In genomic region chr5:141973871-141974595, GRCh38 we compare ENCODE assay signal across 16 cellular contexts. TPM values are rescaled to one million over a fixed set of nuclear protein-coding genes. Genes with fewer than 3 reads are reported as not detected.
DNase-seq lines count a peak whose midpoint lies in the region; ATAC-seq and TF ChIP-seq lines count a peak whose summit lies in the region.
"Had no signal": no experiment of that assay in that cellular context is flagged by ENCODE, and none has a peak within 500 bp of the region (broad histone marks: within the 10 kb centered on the region; RNA-seq: fewer than 3 reads in every experiment).

No MANE protein-coding gene starts in this region.

- H3K4me1 ChIP-seq in SJSA1 (replicated peaks): peaks cover 26% of the 10 kb centered on the region
- peaks cover 25% of the 10 kb centered on the region for H3K4me1 ChIP-seq in skeletal muscle satellite cell (ENCODE audit: control insufficient read depth, insufficient read depth, low read length)

- no peaks in the 10 kb centered on the region for H3K9me3 Mint-ChIP-seq in activated T-cell treated with anti-CD3 and anti-CD28 coated beads, Interleukin-2, amount 50 U/mL, for 72 hours

- H3K9ac ChIP-seq in skeletal muscle satellite cell (ENCODE audit: low read depth, low read length): no peak overlapping the region

- H3K27ac Mint-ChIP-seq in activated T-cell treated with anti-CD3 and anti-CD28 coated beads, Interleukin-2, amount 50 U/mL, for 72 hours: peak overlapping the region; percentile 51

- H3K36me3 ChIP-seq in SJSA1 (peaks cover 66% of the 10 kb centered on the region), skeletal muscle satellite cell (ENCODE audit: insufficient read depth, low read length) (peaks cover 48% of the 10 kb centered on the region)

- H3K4me1 Mint-ChIP-seq in activated T-cell treated with anti-CD3 and anti-CD28 coated beads, Interleukin-2, amount 50 U/mL, for 72 hours (ENCODE audit: low read depth): peaks cover 37% of the 10 kb centered on the region

- H3K27me3 ChIP-seq in SJSA1 (replicated peaks): no peaks in the 10 kb centered on the region
- H3K27me3 ChIP-seq in skeletal muscle satellite cell (ENCODE audit: control insufficient read depth, insufficient read depth, low read length): no peaks in the 10 kb centered on the region
- H3K27me3 ChIP-seq: tibial nerve had no signal

- H3K9me3 ChIP-seq in SJSA1 (replicated peaks): no peaks in the 10 kb centered on the region
- no peaks in the 10 kb centered on the region for H3K9me3 ChIP-seq in skeletal muscle satellite cell (replicated peaks; ENCODE audit: low read length)
- H3K9me3 ChIP-seq: mucosa of descending colon, tibial nerve had no signal

- peak overlapping the region; percentile 52 for H3K4me2 ChIP-seq in skeletal muscle satellite cell (ENCODE audit: low read length)

- no peak for DNase-seq in activated T-cell treated with anti-CD3 and anti-CD28 coated beads, Interleukin-2, amount 50 U/mL, for 72 hours
- DNase-seq in activated T-cell treated with anti-CD3 and anti-CD28 coated beads for 4 hours (no peak), SJSA1 (ENCODE audit: low read depth in 1 of 2, low spot score in 2 of 2) (peak; percentile 30 to 67), choroid plexus epithelial cell (ENCODE audit: low read depth) (peak; percentile 72)
- DNase-seq: activated CD4-positive, alpha-beta T cell treated with anti-CD3 and anti-CD28 coated beads, Interleukin-2, amount 50 U/mL, for 48 hours; amniotic stem cell; islet precursor cell; mucosa of descending colon; NCI-H187; NCI-H526 treated with DMSO at 0.1 percent for 48 hours had no signal

- H3K4me3 Mint-ChIP-seq in activated T-cell treated with anti-CD3 and anti-CD28 coated beads, Interleukin-2, amount 50 U/mL, for 72 hours: peak overlapping the region in 1 of 2 donors; percentile 27

- no peak for TF ChIP-seq CTCF in choroid plexus epithelial cell (conservative IDR thresholded peaks at IDR 0.05; ENCODE audit: low read depth, low read length)

- ATAC-seq in activated T-cell treated with anti-CD3 and anti-CD28 coated beads, Interleukin-2, amount 50 U/mL, for 72 hours (replicated peaks in 1 of 2): no peak
- ATAC-seq in HG03354 (IDR thresholded peaks at IDR 0.05; ENCODE audit: poor library complexity, severe bottlenecking, unreplicated experiment): no peak
- no peak for ATAC-seq in GM18868 (IDR thresholded peaks at IDR 0.05; ENCODE audit: unreplicated experiment)
- no peak for ATAC-seq in GM18502 (IDR thresholded peaks at IDR 0.05; ENCODE audit: poor library complexity, unreplicated experiment)
- ATAC-seq: mucosa of descending colon had no signal

- H3K4me3 ChIP-seq in SJSA1: no peak overlapping the region
- H3K4me3 ChIP-seq in choroid plexus epithelial cell (ENCODE audit: low read depth, low read length): no peak overlapping the region
- H3K4me3 ChIP-seq in skeletal muscle satellite cell (ENCODE audit: low read length): no peak overlapping the region
- H3K4me3 ChIP-seq: mucosa of descending colon, tibial nerve had no signal

- no peaks in the 10 kb centered on the region for H3K27me3 Mint-ChIP-seq in activated T-cell treated with anti-CD3 and anti-CD28 coated beads, Interleukin-2, amount 50 U/mL, for 72 hours (ENCODE audit: low read depth)

- H3K36me3 Mint-ChIP-seq in activated T-cell treated with anti-CD3 and anti-CD28 coated beads, Interleukin-2, amount 50 U/mL, for 72 hours (ENCODE audit: insufficient read depth in 2 of 2): peaks cover 10 to 21% of the 10 kb centered on the region in 2 donors

- peak overlapping the region; percentile 9 for H3K27ac ChIP-seq in SJSA1
- H3K27ac ChIP-seq: tibial nerve had no signal

RNA-seq across cellular contexts. Expression of gene RNF14, which starts 5.1 kb away (rescaled TPM):
- 10 to 100 TPM; 38.6 to 40.4 TPM for total RNA-seq in activated T-cell treated with anti-CD3 and anti-CD28 coated beads, Interleukin-2, amount 50 U/mL, for 72 hours
- 134 and 152 TPM in 2 replicates for total RNA-seq in SJSA1 (2014; rRNA removed; shearing (Covaris generic))
- total RNA-seq in skeletal muscle satellite cell (2012; rRNA removed): 58.8 and 79.7 TPM in 2 replicates

RNA-seq across cellular contexts. Expression of gene PCDH12, which starts 16.0 kb away (rescaled TPM):
- under 1 TPM; 0.31 to 0.58 TPM for total RNA-seq in activated T-cell treated with anti-CD3 and anti-CD28 coated beads, Interleukin-2, amount 50 U/mL, for 72 hours
- total RNA-seq in SJSA1 (2014; rRNA removed; shearing (Covaris generic)): not detected in 2 replicates
- total RNA-seq in skeletal muscle satellite cell (2012; rRNA removed): 1.7 and 4.8 TPM in 2 replicates
- total RNA-seq: RPMI7951 had no signal

RNA-seq across cellular contexts. Expression of gene GNPDA1, which starts 38.8 kb away (rescaled TPM):
- total RNA-seq in activated T-cell treated with anti-CD3 and anti-CD28 coated beads, Interleukin-2, amount 50 U/mL, for 72 hours: 10 to 100 TPM; 23.6 to 28.0 TPM
- total RNA-seq in SJSA1 (2014; rRNA removed; shearing (Covaris generic)): 27.0 and 55.7 TPM in 2 replicates
- 38.7 and 76.3 TPM in 2 replicates for total RNA-seq in skeletal muscle satellite cell (2012; rRNA removed)

RNA-seq across cellular contexts. Expression of gene DELE1, which starts 50.4 kb away (rescaled TPM):
- 10 to 100 TPM; 48.6 to 52.2 TPM for total RNA-seq in activated T-cell treated with anti-CD3 and anti-CD28 coated beads, Interleukin-2, amount 50 U/mL, for 72 hours
- total RNA-seq in SJSA1 (2014; rRNA removed; shearing (Covaris generic)): 72.3 and 104 TPM in 2 replicates
- total RNA-seq in skeletal muscle satellite cell (2012; rRNA removed): 24.8 and 34.3 TPM in 2 replicates

Comparison
In these comparisons a context has a peak if more than half of its experiments do, and no peak if none do; other contexts are left out.
1. DNase-seq: peak in SJSA1 (2 of 2) and choroid plexus epithelial cell (single experiment); none in activated T-cell treated with anti-CD3 and anti-CD28 coated beads, Interleukin-2, amount 50 U/mL, for 72 hours (0 of 2) and activated T-cell treated with anti-CD3 and anti-CD28 coated beads for 4 hours (single experiment).